18 cellular contexts compared by ENCODE assay signal in genomic region chr2:235564884-235565530, GRCh38.
"Had no signal": no experiment of that assay in that cellular context is flagged by ENCODE, and none has a peak within 500 bp of the region (broad histone marks: within the 10 kb centered on the region; RNA-seq: fewer than 3 reads in every experiment).

No MANE protein-coding gene starts in this region.

- FAIRE-seq: islet of Langerhans, pancreas, small intestine had no signal

- H3K27me3 ChIP-seq: brain microvascular endothelial cell, foreskin keratinocyte, hepatocyte, pancreas, right lobe of liver, uterus had no signal

- H3K4me1 ChIP-seq: foreskin keratinocyte, right lobe of liver, uterus had no signal

- H3K36me3 ChIP-seq: brain microvascular endothelial cell, neutrophil, pancreas, right lobe of liver, uterus had no signal

- DNase-seq: activated CD4-positive, alpha-beta T cell treated with anti-CD3 and anti-CD28 coated beads, Interleukin-2, amount 10 ng/mL, durations not matched to agents 7 days and 5 days; activated CD8-positive, alpha-beta T cell treated with anti-CD3 and anti-CD28 coated beads, Interleukin-2, amount 10 ng/mL, durations not matched to agents 7 days and 5 days; activated naive CD4-positive, alpha-beta T cell treated with anti-CD3 and anti-CD28 coated beads for 36 hours; activated T-cell treated with anti-CD3 and anti-CD28 coated beads, Interleukin-2, amount 50 U/mL, for 24 hours; brain microvascular endothelial cell; foreskin keratinocyte; natural killer cell; small intestine; stimulated activated CD4-positive, alpha-beta T cell treated with anti-CD3 and anti-CD28 coated beads, Interleukin-4, amount 100 ng/mL, for 4 hours; T-helper 9 cell; uterus had no signal

- H3K4me3 ChIP-seq: coronary artery, hepatocyte, lung, pancreas, right lobe of liver, uterus had no signal

- H3K9me3 ChIP-seq: neutrophil, pancreas, right lobe of liver had no signal

- H3K27ac ChIP-seq: brain microvascular endothelial cell, coronary artery, foreskin keratinocyte, hepatocyte, neutrophil, pancreas, right lobe of liver, uterus had no signal
